27 cellular contexts compared by ENCODE assay signal in genomic region chr3:161224786-161225185, GRCh38. TPM values are rescaled to one million over a fixed set of nuclear protein-coding genes. Genes with fewer than 3 reads are reported as not detected.
DNase-seq lines count a peak whose midpoint lies in the region; ATAC-seq and TF ChIP-seq lines count a peak whose summit lies in the region.
"Had no signal": no experiment of that assay in that cellular context is flagged by ENCODE, and none has a peak within 500 bp of the region (broad histone marks: within the 10 kb centered on the region; RNA-seq: fewer than 3 reads in every experiment).

No MANE protein-coding gene starts in this region.

- intact Hi-C loops in left ventricle myocardium inferior (cut with micrococcal nuclease), result loop anchor here (10.0 kb wide), 1 partner anchor 130 kb away; no protein-coding TSS in a partner anchor
- intact Hi-C loops in cardiac septum (cut with DNase I), result loop anchor here (5.0 kb wide), 1 partner anchor 193 kb away; no protein-coding TSS in a partner anchor
- intact Hi-C loops in naive thymus-derived CD4-positive, alpha-beta T cell (cut with micrococcal nuclease), result loop anchor here (5.0 kb wide), 2 partner anchors 88 to 117 kb away; partner anchors contain the start of gene B3GALNT1 (in 1 of the 2)

- peaks cover 26% of the 10 kb centered on the region for H3K4me1 Mint-ChIP-seq in activated naive CD8-positive, alpha-beta T cell treated with anti-CD3 and anti-CD28 coated beads for 36 hours
- peaks cover 12 to 49% (median 36%) of the 10 kb centered on the region in 7 donors for H3K4me1 Mint-ChIP-seq in naive thymus-derived CD4-positive, alpha-beta T cell

- H3K27ac Mint-ChIP-seq in activated naive CD8-positive, alpha-beta T cell treated with anti-CD3 and anti-CD28 coated beads for 36 hours, result no peak overlapping the region
- H3K27ac Mint-ChIP-seq in naive thymus-derived CD4-positive, alpha-beta T cell, result no peak overlapping the region
- H3K27ac Mint-ChIP-seq: activated CD4-positive, alpha-beta T cell treated with anti-CD3 and anti-CD28 coated beads for 36 hours; H9; T-helper 17 cell had no signal

- no peak for TF ChIP-seq CTCF in left ventricle myocardium inferior (IDR thresholded peaks at IDR 0.05; ENCODE audit: borderline replicate concordance)

- peaks cover 73% of the 10 kb centered on the region for H3K4me1 ChIP-seq in left ventricle myocardium inferior
- peaks cover 18 to 21% of the 10 kb centered on the region in 2 donors for H3K4me1 ChIP-seq in naive thymus-derived CD4-positive, alpha-beta T cell (ENCODE audit: control insufficient read depth in 2 of 2, insufficient read depth in 2 of 2, low read length in 2 of 2)
- H3K4me1 ChIP-seq: prostate gland, uterus had no signal

- no peak for DNase-seq in left ventricle myocardium inferior
- no peak for DNase-seq in cardiac septum (ENCODE audit: low spot score)
- DNase-seq in activated naive CD8-positive, alpha-beta T cell treated with anti-CD3 and anti-CD28 coated beads for 36 hours, result no peak
- DNase-seq in left lobe of liver (ENCODE audit: low spot score), result peak; percentile 68
- DNase-seq in COLO668 (lab: John Stamatoyannopoulos, UW; ENCODE audit: unreplicated experiment), result no peak
- no peak for DNase-seq in GOT3 (lab: John Stamatoyannopoulos, UW)
- DNase-seq in amniotic stem cell (lab: John Stamatoyannopoulos, UW), result no peak
- DNase-seq in naive thymus-derived CD4-positive, alpha-beta T cell, result no peak
- DNase-seq: activated CD4-positive, alpha-beta T cell treated with anti-CD3 and anti-CD28 coated beads for 36 hours; activated CD8-positive, alpha-beta memory T cell treated with anti-CD3 and anti-CD28 coated beads for 24 hours; activated effector memory CD4-positive, alpha-beta T cell treated with anti-CD3 and anti-CD28 coated beads, Interleukin-2, amount 50 U/mL, for 16 hours; colonic mucosa; DMS53; GF-D8; H9; left cardiac atrium; mesendoderm; MG63; NCI-H1417; NCI-H2029 treated with DMSO at 0.1 percent for 48 hours; NCI-H69; stimulated activated naive CD4-positive, alpha-beta T cell; T-helper 17 cell; uterus had no signal

- peak overlapping the region; percentile 98 for H3K4me3 ChIP-seq in left ventricle myocardium inferior
- no peak overlapping the region for H3K4me3 ChIP-seq in naive thymus-derived CD4-positive, alpha-beta T cell (ENCODE audit: low read length)
- H3K4me3 ChIP-seq: breast epithelium, colonic mucosa, prostate gland, thoracic aorta, uterus had no signal

- no peak overlapping the region for H3K27ac ChIP-seq in left ventricle myocardium inferior (replicated peaks)
- no peak overlapping the region for H3K27ac ChIP-seq in naive thymus-derived CD4-positive, alpha-beta T cell (ENCODE audit: low read depth, low read length)
- H3K27ac ChIP-seq: breast epithelium, colonic mucosa, prostate gland, thoracic aorta, uterus had no signal

- peaks cover 50% of the 10 kb centered on the region for H3K36me3 ChIP-seq in left ventricle myocardium inferior
- H3K36me3 ChIP-seq in naive thymus-derived CD4-positive, alpha-beta T cell (ENCODE audit: control insufficient read depth in 2 of 3, insufficient read depth in 3 of 3, low read length in 3 of 3), result peaks cover 0 to 25% (median 0%) of the 10 kb centered on the region in 3 experiments
- H3K36me3 ChIP-seq: breast epithelium, prostate gland, thoracic aorta, uterus had no signal

- no peaks in the 10 kb centered on the region for H3K27me3 Mint-ChIP-seq in activated naive CD8-positive, alpha-beta T cell treated with anti-CD3 and anti-CD28 coated beads for 36 hours
- H3K27me3 Mint-ChIP-seq in naive thymus-derived CD4-positive, alpha-beta T cell, result no peaks in the 10 kb centered on the region
- H3K27me3 Mint-ChIP-seq: activated CD4-positive, alpha-beta T cell treated with anti-CD3 and anti-CD28 coated beads for 36 hours; T-helper 17 cell had no signal

- peak; percentile 55 for ATAC-seq in left lobe of liver
- no peak for ATAC-seq in naive thymus-derived CD4-positive, alpha-beta T cell
- ATAC-seq: activated CD4-positive, alpha-beta T cell treated with anti-CD3 and anti-CD28 coated beads for 36 hours; left cardiac atrium; T-helper 17 cell had no signal

- no peaks in the 10 kb centered on the region for H3K27me3 ChIP-seq in left ventricle myocardium inferior (ENCODE audit: low read depth)
- H3K27me3 ChIP-seq in naive thymus-derived CD4-positive, alpha-beta T cell (ENCODE audit: control insufficient read depth in 2 of 2, insufficient read depth in 2 of 2, low read length in 2 of 2), result no peaks in the 10 kb centered on the region
- H3K27me3 ChIP-seq: breast epithelium, colonic mucosa, MG63, uterus had no signal

- H3K9me3 Mint-ChIP-seq in activated naive CD8-positive, alpha-beta T cell treated with anti-CD3 and anti-CD28 coated beads for 36 hours, result no peaks in the 10 kb centered on the region
- H3K9me3 Mint-ChIP-seq in naive thymus-derived CD4-positive, alpha-beta T cell, result no peaks in the 10 kb centered on the region

- POLR2A ChIA-PET in naive thymus-derived CD4-positive, alpha-beta T cell (lab: Charles Lee), result no interaction called here

- H3K36me3 Mint-ChIP-seq in activated naive CD8-positive, alpha-beta T cell treated with anti-CD3 and anti-CD28 coated beads for 36 hours, result peaks cover 37% of the 10 kb centered on the region
- peaks cover 0 to 15% (median 11%) of the 10 kb centered on the region in 5 donors for H3K36me3 Mint-ChIP-seq in naive thymus-derived CD4-positive, alpha-beta T cell

- H3K9me3 ChIP-seq in left ventricle myocardium inferior (replicated peaks), result no peaks in the 10 kb centered on the region
- no peaks in the 10 kb centered on the region for H3K9me3 ChIP-seq in naive thymus-derived CD4-positive, alpha-beta T cell (ENCODE audit: control insufficient read depth in 2 of 3, low read length in 3 of 3)
- H3K9me3 ChIP-seq: breast epithelium, colonic mucosa, MG63, prostate gland, thoracic aorta, uterus had no signal

- CTCF ChIA-PET in naive thymus-derived CD4-positive, alpha-beta T cell (lab: Charles Lee), result no interaction called here

- H3K4me3 Mint-ChIP-seq in activated naive CD8-positive, alpha-beta T cell treated with anti-CD3 and anti-CD28 coated beads for 36 hours, result peak overlapping the region; percentile 25
- peak overlapping the region in 1 of 10 donors; percentile 21 for H3K4me3 Mint-ChIP-seq in naive thymus-derived CD4-positive, alpha-beta T cell
- H3K4me3 Mint-ChIP-seq: activated CD4-positive, alpha-beta T cell treated with anti-CD3 and anti-CD28 coated beads for 36 hours; H9; T-helper 17 cell had no signal

RNA-seq across cellular contexts. Expression of gene NMD3, which starts 3.7 kb away (rescaled TPM):
- 51.6 TPM for total RNA-seq in left ventricle myocardium inferior
- total RNA-seq in cardiac septum, result 70.3 TPM
- total RNA-seq in activated naive CD8-positive, alpha-beta T cell treated with anti-CD3 and anti-CD28 coated beads for 36 hours, result 10 to 100 TPM; 89.3 to 97.7 TPM
- 40.9 TPM for total RNA-seq in left lobe of liver
- total RNA-seq in naive thymus-derived CD4-positive, alpha-beta T cell, result 10 to 100 TPM; 37.3 to 52.6 (median 40.7) TPM
- 10 to 100 TPM; 39.8 to 47.8 TPM for polyA plus RNA-seq in naive thymus-derived CD4-positive, alpha-beta T cell
